ENCODE assay signal across 8 cellular contexts in the genomic region with DNA sequence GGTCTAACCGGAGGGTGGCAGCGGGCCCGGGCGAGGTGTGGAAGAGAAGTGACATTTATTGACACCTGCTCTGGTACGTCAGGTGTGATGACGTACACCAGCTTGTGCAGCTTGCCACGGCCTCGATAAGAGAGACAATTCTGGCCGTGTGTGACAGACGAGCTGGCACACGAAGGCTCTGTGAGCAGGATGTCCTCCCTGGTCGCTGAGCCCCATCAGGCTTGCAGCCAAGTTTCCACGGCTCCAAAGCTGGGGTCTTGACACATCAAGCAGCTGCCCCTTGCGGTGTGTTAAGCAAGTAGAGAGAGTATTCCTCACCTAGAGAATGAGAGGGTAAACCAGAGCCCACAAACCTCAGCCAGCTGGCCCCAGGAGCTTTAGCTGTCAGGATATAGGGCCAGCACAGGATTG. TPM values are rescaled to one million over a fixed set of nuclear protein-coding genes. Genes with fewer than 3 reads are reported as not detected.
DNase-seq lines count a peak whose midpoint lies in the region; ATAC-seq, FAIRE-seq and TF ChIP-seq lines count a peak whose summit lies in the region.

No MANE protein-coding gene starts in this region.

- H3K36me3 Mint-ChIP-seq in astrocyte (ENCODE audit: low read depth, unreplicated experiment) (no peaks in the 10 kb centered on the region), type B pancreatic cell (no peaks in the 10 kb centered on the region)
- H3K36me3 Mint-ChIP-seq in naive thymus-derived CD8-positive, alpha-beta T cell, result no peaks in the 10 kb centered on the region

- no peaks in the 10 kb centered on the region for H4K20me1 ChIP-seq in astrocyte (ENCODE audit: insufficient read depth, low read length)

- peaks cover 20% of the 10 kb centered on the region for H3K27me3 Mint-ChIP-seq in astrocyte (ENCODE audit: low read depth, unreplicated experiment)
- H3K27me3 Mint-ChIP-seq in naive thymus-derived CD8-positive, alpha-beta T cell, result no peaks in the 10 kb centered on the region
- peaks cover 11% of the 10 kb centered on the region for H3K27me3 Mint-ChIP-seq in type B pancreatic cell

- no peaks in the 10 kb centered on the region for H3K27me3 ChIP-seq in astrocyte (ENCODE audit: insufficient read depth, low read length)

- no peak overlapping the region for H3K27ac ChIP-seq in astrocyte (ENCODE audit: low read depth, low read length)

- POLR2A ChIA-PET in naive thymus-derived CD8-positive, alpha-beta T cell (lab: Charles Lee), result interaction anchor here (0.6 to 6.5 kb wide), 8 partner anchors 10 to 1330 kb away, joined by 3 to 62 read pairs (median 4); partner anchors contain the start of genes CLIP4, TRMT61B and YPEL5

- H3K79me2 ChIP-seq in astrocyte (ENCODE audit: insufficient read depth, low read length), result no peaks in the 10 kb centered on the region

- TF ChIP-seq CTCF in astrocyte (IDR thresholded peaks at IDR 0.05; ENCODE audit: insufficient read depth, low read depth, low read length) (no peak), type B pancreatic cell (conservative IDR thresholded peaks at IDR 0.05) (no peak)

- DNase-seq in GM12892 (ENCODE audit: insufficient read length), result no peak
- peak in 4 of 5 experiments; percentile 39 to 95 (median 65) for DNase-seq in T-helper 2 cell
- peak; percentile 42 for DNase-seq in astrocyte (ENCODE audit: low read depth)
- peak; percentile 63 to 92 (median 85) for DNase-seq in naive thymus-derived CD8-positive, alpha-beta T cell
- no peak for DNase-seq in type B pancreatic cell (ENCODE audit: extremely low spot score, unreplicated experiment)
- DNase-seq in NCI-H187 treated with DMSO at 0.1 percent for 48 hours (lab: John Stamatoyannopoulos, UW), result no peak
- no peak for DNase-seq in mesenteric fat pad (ENCODE audit: low spot score)
- DNase-seq in HUDEP-2 (lab: John Stamatoyannopoulos, UW; ENCODE audit: unreplicated experiment in 76 of 76), result no peak

- H3K4me2 ChIP-seq in astrocyte (ENCODE audit: low read length), result peak overlapping the region; percentile 74

- H3K36me3 ChIP-seq in astrocyte (ENCODE audit: insufficient read depth, low read length), result no peaks in the 10 kb centered on the region

- no peak overlapping the region for H3K9ac ChIP-seq in astrocyte (ENCODE audit: low read length)

- peaks cover 44% of the 10 kb centered on the region for H3K4me1 ChIP-seq in astrocyte (ENCODE audit: insufficient read depth, low read length)

- peak; percentile 63 to 75 for ATAC-seq in naive thymus-derived CD8-positive, alpha-beta T cell

- H3K4me3 ChIP-seq in astrocyte (ENCODE audit: insufficient read depth, low read depth, low read length), result no peak overlapping the region

- H3K9me3 Mint-ChIP-seq in astrocyte (ENCODE audit: unreplicated experiment) (no peaks in the 10 kb centered on the region), type B pancreatic cell (no peaks in the 10 kb centered on the region)
- no peaks in the 10 kb centered on the region for H3K9me3 Mint-ChIP-seq in naive thymus-derived CD8-positive, alpha-beta T cell

- FAIRE-seq in GM12892 (lab: Jason Lieb, UNC), result peak; percentile 90
- FAIRE-seq in astrocyte (lab: Jason Lieb, UNC), result no peak

- peaks cover 26% of the 10 kb centered on the region for H3K4me1 Mint-ChIP-seq in astrocyte (ENCODE audit: low read depth, unreplicated experiment)
- peaks cover 51 to 81% (median 80%) of the 10 kb centered on the region in 4 donors for H3K4me1 Mint-ChIP-seq in naive thymus-derived CD8-positive, alpha-beta T cell
- peaks cover 28% of the 10 kb centered on the region for H3K4me1 Mint-ChIP-seq in type B pancreatic cell (ENCODE audit: unreplicated experiment)

- no peaks in the 10 kb centered on the region for H3K9me3 ChIP-seq in astrocyte (ENCODE audit: insufficient read depth, low read depth, low read length)

- peak overlapping the region; percentile 44 for H2AFZ ChIP-seq in astrocyte (ENCODE audit: low read depth, low read length)

- H3K4me3 Mint-ChIP-seq in astrocyte (ENCODE audit: unreplicated experiment) (no peak overlapping the region), type B pancreatic cell (no peak overlapping the region)
- peak overlapping the region; percentile 61 to 92 (median 86) for H3K4me3 Mint-ChIP-seq in naive thymus-derived CD8-positive, alpha-beta T cell

- H3K27ac Mint-ChIP-seq in astrocyte (ENCODE audit: unreplicated experiment), result no peak overlapping the region
- H3K27ac Mint-ChIP-seq in naive thymus-derived CD8-positive, alpha-beta T cell, result peak overlapping the region; percentile 98 to 100 (median 99)
- H3K27ac Mint-ChIP-seq in type B pancreatic cell, result peak overlapping the region; percentile 34

- TF ChIP-seq POLR2A in GM12892 (IDR thresholded peaks at IDR 0.05; ENCODE audit: low read depth, low read length), result no peak

RNA-seq across cellular contexts. Expression of gene TOGARAM2, which starts 30.6 kb away (rescaled TPM):
- 0.34 TPM for polyA plus RNA-seq in GM12892 (2012; ENCODE audit: missing spikeins)
- total RNA-seq in astrocyte (0.38 and 0.73 TPM in 2 replicates), type B pancreatic cell (ENCODE audit: low replicate concordance) (1.6 and 3.6 TPM in 2 replicates), mesenteric fat pad (0.39 TPM)
- total RNA-seq in naive thymus-derived CD8-positive, alpha-beta T cell, result under 1 TPM; 0.47 to 0.75 TPM
- polyA plus RNA-seq in naive thymus-derived CD8-positive, alpha-beta T cell, result 1 to 10 TPM in 1 of 3 donors, under 1 TPM in 1, not detected in 1; 0.32 to 1.9 TPM

Comparison
In these comparisons a context has a peak if more than half of its experiments do, and no peak if none do; other contexts are left out.
1. DNase-seq: peak in T-helper 2 cell (4 of 5), astrocyte (single experiment) and naive thymus-derived CD8-positive, alpha-beta T cell (10 of 10); none in GM12892 (single experiment), type B pancreatic cell (single experiment), NCI-H187 treated with DMSO at 0.1 percent for 48 hours (single experiment), mesenteric fat pad (single experiment) and HUDEP-2 (0 of 76).
2. H3K4me3 Mint-ChIP-seq: peak in naive thymus-derived CD8-positive, alpha-beta T cell (10 of 10); none in astrocyte (single experiment) and type B pancreatic cell (single experiment).